Comparison of ENCODE assay signal across 15 cellular contexts in the genomic region with DNA sequence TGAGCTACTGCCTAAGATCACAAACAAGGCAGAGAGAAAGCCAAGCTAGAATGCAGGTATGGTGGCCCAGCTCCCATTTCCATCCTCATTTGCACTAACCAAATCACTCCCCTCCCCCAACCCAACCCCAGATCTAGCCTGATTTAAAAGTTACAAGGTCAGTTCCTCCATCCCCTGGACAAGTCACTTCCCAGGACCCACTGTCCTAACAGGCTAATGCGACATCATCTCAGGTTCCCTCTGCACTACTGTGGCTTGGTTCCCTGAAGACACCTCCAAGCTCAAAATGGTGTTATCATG. TPM values are rescaled to one million over a fixed set of nuclear protein-coding genes. Genes with fewer than 3 reads are reported as not detected.
DNase-seq lines count a peak whose midpoint lies in the region; ATAC-seq, FAIRE-seq and TF ChIP-seq lines count a peak whose summit lies in the region.
"Had no signal": no experiment of that assay in that cellular context is flagged by ENCODE, and none has a peak within 500 bp of the region (broad histone marks: within the 10 kb centered on the region; RNA-seq: fewer than 3 reads in every experiment).

No MANE protein-coding gene starts in this region.

- H3K4me1 ChIP-seq in A549 (peaks cover 63% of the 10 kb centered on the region), MM.1S (ENCODE audit: low read length) (peaks cover 24% of the 10 kb centered on the region)

- H3K36me3 ChIP-seq in MM.1S (replicated peaks; ENCODE audit: insufficient read depth, low read length) = no peaks in the 10 kb centered on the region

- CTCF ChIA-PET in A549 (lab: Yijun Ruan, JAX) = interaction anchor here (0.8 to 2.1 kb wide), 12 partner anchors 16 to 183 kb away, joined by 3 to 10 read pairs (median 4); a partner anchor contains a TSS

- no peak for FAIRE-seq in A549 (lab: Jason Lieb, UNC)
- FAIRE-seq: colon, urothelium cell line had no signal

- H3K9ac ChIP-seq in MM.1S (ENCODE audit: low read length) = no peak overlapping the region

- POLR2A ChIA-PET in A549 (lab: Yijun Ruan, JAX) = interaction anchor here (0.5 kb wide), 1 partner anchor 15 kb away, joined by 6 read pairs; no protein-coding TSS in a partner anchor

- no peak for ATAC-seq in A549
- no peak for ATAC-seq in GM19397 (IDR thresholded peaks at IDR 0.05; ENCODE audit: unreplicated experiment)
- ATAC-seq: activated CD8-positive, alpha-beta memory T cell treated with anti-CD3 and anti-CD28 coated beads, Interleukin-2, amount 10 ng/mL, durations not matched to agents 7 days and 5 days had no signal

- H3K9me3 ChIP-seq in A549 (no peaks in the 10 kb centered on the region), MM.1S (replicated peaks; ENCODE audit: insufficient read depth, low read length) (no peaks in the 10 kb centered on the region)

- H3K27ac ChIP-seq in A549 (peak overlapping the region in 1 of 2 experiments; percentile 61; a peak in 3 of 6 replicates), MM.1S (ENCODE audit: low read length) (no peak overlapping the region)
- H3K27ac ChIP-seq: SK-N-MC, WERI-Rb-1 had no signal

- H4K20me1 ChIP-seq in MM.1S (ENCODE audit: insufficient read depth, low read length) = no peaks in the 10 kb centered on the region

- peaks cover 53% of the 10 kb centered on the region for H3K79me2 ChIP-seq in MM.1S (ENCODE audit: low read length)

- no peak for TF ChIP-seq EP300 in A549 (IDR thresholded peaks at IDR 0.05)

- no peak overlapping the region for H3K4me3 ChIP-seq in A549
- H3K4me3 ChIP-seq in MM.1S (ENCODE audit: low read length) = no peak overlapping the region
- H3K4me3 ChIP-seq: SK-N-MC had no signal

- peaks cover 13% of the 10 kb centered on the region for H3K27me3 Mint-ChIP-seq in endothelial cell (ENCODE audit: unreplicated experiment)
- peaks cover 8% of the 10 kb centered on the region for H3K27me3 Mint-ChIP-seq in mesothelial cell of epicardium (ENCODE audit: low read depth)
- H3K27me3 Mint-ChIP-seq: activated CD8-positive, alpha-beta memory T cell treated with anti-CD3 and anti-CD28 coated beads, Interleukin-2, amount 10 ng/mL, durations not matched to agents 7 days and 5 days had no signal

- DNase-seq in A549 (ENCODE audit: low read depth in 1 of 2, low spot score in 1 of 2) (no peak), MM.1S (peak; percentile 2), endothelial cell (ENCODE audit: low spot score) (no peak), mesothelial cell of epicardium (ENCODE audit: low spot score in 2 of 2, unreplicated experiment in 2 of 2) (no peak), NCI-H774 (lab: John Stamatoyannopoulos, UW) (no peak), NCI-H226 (no peak)
- no peak for DNase-seq in stimulated activated CD4-positive, alpha-beta T cell treated with anti-CD3 and anti-CD28 coated beads, Interleukin-4, amount 100 ng/mL, for 1 hour
- DNase-seq: activated CD8-positive, alpha-beta memory T cell treated with anti-CD3 and anti-CD28 coated beads, Interleukin-2, amount 10 ng/mL, durations not matched to agents 7 days and 5 days; NCI-H2081; WERI-Rb-1 had no signal

- H3K9me2 ChIP-seq in MM.1S (replicated peaks; ENCODE audit: insufficient read depth, low read length) = no peaks in the 10 kb centered on the region

- H3K4me2 ChIP-seq in A549 (peak overlapping the region; percentile 94; the same call in 1 of the 3 replicates), MM.1S (ENCODE audit: low read depth, low read length) (peak overlapping the region; percentile 14; the same call in 1 of the 2 replicates)

- TF ChIP-seq RAD21 in A549 (conservative IDR thresholded peaks at IDR 0.05 in 1 of 2, IDR thresholded peaks at IDR 0.05 in 1 of 2) = no peak

- peaks cover 56% of the 10 kb centered on the region for H3K4me1 Mint-ChIP-seq in endothelial cell (ENCODE audit: unreplicated experiment)
- peaks cover 52% of the 10 kb centered on the region for H3K4me1 Mint-ChIP-seq in mesothelial cell of epicardium

- peaks cover 20% of the 10 kb centered on the region for H3F3A ChIP-seq in MM.1S (ENCODE audit: insufficient read depth, low read length)

- WGBS in A549 (ENCODE audit: missing lambda C conversion rate) = 100% methylated on average over 1 of the region's 1 CpG

- no peak for TF ChIP-seq POLR2A in A549 (IDR thresholded peaks at IDR 0.05; ENCODE audit: low read length)

- H3K9me3 Mint-ChIP-seq in endothelial cell (ENCODE audit: unreplicated experiment) = no peaks in the 10 kb centered on the region
- H3K9me3 Mint-ChIP-seq in mesothelial cell of epicardium = no peaks in the 10 kb centered on the region

- H3K4me3 Mint-ChIP-seq in endothelial cell (ENCODE audit: unreplicated experiment) (peak overlapping the region; percentile 99), mesothelial cell of epicardium (peak overlapping the region; percentile 86)
- H3K4me3 Mint-ChIP-seq: activated CD8-positive, alpha-beta memory T cell treated with anti-CD3 and anti-CD28 coated beads, Interleukin-2, amount 10 ng/mL, durations not matched to agents 7 days and 5 days had no signal

- TF ChIP-seq CTCF in A549 (IDR thresholded peaks at IDR 0.05) = no peak
- no peak for TF ChIP-seq CTCF in MM.1S (IDR thresholded peaks at IDR 0.05; ENCODE audit: low read length)
- no peak for TF ChIP-seq CTCF in endothelial cell (IDR thresholded peaks at IDR 0.05; ENCODE audit: unreplicated experiment)
- no peak for TF ChIP-seq CTCF in mesothelial cell of epicardium (IDR thresholded peaks at IDR 0.05; ENCODE audit: unreplicated experiment)

- H3K36me3 Mint-ChIP-seq in endothelial cell (ENCODE audit: low read depth, unreplicated experiment) (peaks cover 32% of the 10 kb centered on the region), mesothelial cell of epicardium (no peaks in the 10 kb centered on the region)

- no peaks in the 10 kb centered on the region for H3K27me3 ChIP-seq in MM.1S (replicated peaks; ENCODE audit: insufficient read depth, low read length)

- H2AFZ ChIP-seq in MM.1S (ENCODE audit: low read length) = no peak overlapping the region

- H3K27ac Mint-ChIP-seq in endothelial cell (ENCODE audit: unreplicated experiment) (peak overlapping the region; percentile 99), mesothelial cell of epicardium (peak overlapping the region; percentile 100)
- H3K27ac Mint-ChIP-seq: activated CD8-positive, alpha-beta memory T cell treated with anti-CD3 and anti-CD28 coated beads, Interleukin-2, amount 10 ng/mL, durations not matched to agents 7 days and 5 days had no signal

TF ChIP-seq in A549, 52 proteins besides CTCF, POLR2A, EP300 and RAD21:
- TF ChIP-seq HOXA7 (CRISPR knock-in tag; IDR thresholded peaks at IDR 0.05) (no peak), EHF (CRISPR knock-in tag; IDR thresholded peaks at IDR 0.05) (no peak), TFCP2L1 (CRISPR knock-in tag; IDR thresholded peaks at IDR 0.05) (no peak), ZFP36 (IDR thresholded peaks at IDR 0.05; ENCODE audit: borderline replicate concordance, partially characterized antibody) (no peak)
TF ChIP-seq in A549: peak in this region for 0.

RNA-seq across cellular contexts. Expression of a gene that starts 2.4 kb away (rescaled TPM):
- polyA plus RNA-seq in A549 (2011; rRNA removed) (62.0 and 71.0 TPM in 2 replicates), A549 (2017; fragmentation: RNase III; extraction: RNeasy Plus Mini Kit Qiagen cat#74134 plus additional on column Dnase treatment) (28.3 to 30.3 TPM (median 29.7 TPM) in 3 replicates)
- 20.9 and 27.4 TPM in 2 replicates for polyA plus RNA-seq in A549 (2012; cell fraction: cytosol; rRNA removed)
- polyA plus RNA-seq in A549 (2012; cell fraction: nucleus; rRNA removed) = 21.1 and 21.8 TPM in 2 replicates
- polyA minus RNA-seq in A549 (2011; rRNA and poly(A)+ RNA removed) = 93.5 and 114 TPM in 2 replicates
- total RNA-seq in endothelial cell (ENCODE audit: unreplicated experiment) (361 TPM), mesothelial cell of epicardium (114 to 132 TPM (median 122 TPM) in 3 replicates)

RNA-seq across cellular contexts. Expression of a gene that starts 20.2 kb away (rescaled TPM):
- not detected in 2 replicates for polyA plus RNA-seq in A549 (2011; rRNA removed)
- 0.09 and 0.15 TPM in 2 replicates for polyA plus RNA-seq in A549 (2012; cell fraction: cytosol; rRNA removed)
- 0.65 and 2.0 TPM in 2 replicates for polyA plus RNA-seq in A549 (2012; cell fraction: nucleus; rRNA removed)
- 0.17 to 0.21 TPM (median 0.20 TPM) in 3 replicates for polyA plus RNA-seq in A549 (2017; fragmentation: RNase III; extraction: RNeasy Plus Mini Kit Qiagen cat#74134 plus additional on column Dnase treatment)
- 1.2 TPM in 1 of 2 replicates, not detected in the other for polyA minus RNA-seq in A549 (2011; rRNA and poly(A)+ RNA removed)
- total RNA-seq in endothelial cell (ENCODE audit: unreplicated experiment) = 14.2 TPM
- 53.2 to 60.3 TPM (median 53.7 TPM) in 3 replicates for total RNA-seq in mesothelial cell of epicardium

RNA-seq across cellular contexts. Expression of a gene that starts 27.2 kb away (rescaled TPM):
- polyA plus RNA-seq in A549 (2011; rRNA removed) (35.5 and 43.5 TPM in 2 replicates), A549 (2017; fragmentation: RNase III; extraction: RNeasy Plus Mini Kit Qiagen cat#74134 plus additional on column Dnase treatment) (49.2 to 60.5 TPM (median 57.4 TPM) in 3 replicates)
- polyA plus RNA-seq in A549 (2012; cell fraction: cytosol; rRNA removed) = 38.1 and 42.1 TPM in 2 replicates
- polyA plus RNA-seq in A549 (2012; cell fraction: nucleus; rRNA removed) = 126 and 147 TPM in 2 replicates
- polyA minus RNA-seq in A549 (2011; rRNA and poly(A)+ RNA removed) = 108 and 137 TPM in 2 replicates
- total RNA-seq in endothelial cell (ENCODE audit: unreplicated experiment) (121 TPM), mesothelial cell of epicardium (66.4 to 68.0 TPM (median 66.6 TPM) in 3 replicates)

RNA-seq across cellular contexts. Expression of a gene that starts 51.1 kb away (rescaled TPM):
- polyA plus RNA-seq in A549 (2011; rRNA removed) = 0.06 and 0.08 TPM in 2 replicates
- polyA plus RNA-seq in A549 (2012; cell fraction: cytosol; rRNA removed) = 0.04 and 0.06 TPM in 2 replicates
- polyA plus RNA-seq in A549 (2012; cell fraction: nucleus; rRNA removed) = 0.37 and 0.89 TPM in 2 replicates
- 0.09 to 0.13 TPM (median 0.13 TPM) in 3 replicates for polyA plus RNA-seq in A549 (2017; fragmentation: RNase III; extraction: RNeasy Plus Mini Kit Qiagen cat#74134 plus additional on column Dnase treatment)
- polyA minus RNA-seq in A549 (2011; rRNA and poly(A)+ RNA removed) = 0.05 TPM in 1 of 2 replicates, not detected in the other
- 0.23 TPM for total RNA-seq in endothelial cell (ENCODE audit: unreplicated experiment)
- total RNA-seq in mesothelial cell of epicardium = 1.4 to 1.9 TPM (median 1.6 TPM) in 3 replicates
- polyA plus RNA-seq: AG04450 had no signal
